16 cellular contexts compared by ENCODE assay signal in the genomic region with DNA sequence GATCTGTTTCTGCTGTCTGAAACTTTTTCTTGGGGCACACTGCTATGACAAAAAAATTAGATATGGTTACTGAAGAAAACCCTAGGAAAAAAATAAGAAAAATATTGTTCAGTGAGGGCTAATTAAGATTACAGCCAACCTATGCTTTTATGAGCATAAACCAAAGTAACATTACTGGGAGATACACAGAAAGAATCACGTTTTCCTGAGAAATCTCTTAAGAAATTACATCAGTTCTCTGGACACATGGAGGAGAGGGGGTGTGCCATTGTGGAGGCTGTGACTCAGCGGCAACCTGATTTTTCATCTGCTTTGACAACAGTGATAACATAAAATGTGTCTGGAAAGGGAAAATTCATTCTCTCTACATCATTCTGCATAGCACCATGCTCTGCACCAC. TPM values are rescaled to one million over a fixed set of nuclear protein-coding genes. Genes with fewer than 3 reads are reported as not detected.
DNase-seq lines count a peak whose midpoint lies in the region; ATAC-seq and TF ChIP-seq lines count a peak whose summit lies in the region.
"Had no signal": no experiment of that assay in that cellular context is flagged by ENCODE, and none has a peak within 500 bp of the region (broad histone marks: within the 10 kb centered on the region; RNA-seq: fewer than 3 reads in every experiment).

No MANE protein-coding gene starts in this region.

- CTCF ChIA-PET in HEK293 (lab: Yijun Ruan, JAX), result interaction anchor here (0.6 kb wide), 1 partner anchor 127 kb away, joined by 4 read pairs; no protein-coding TSS in a partner anchor

- H3K9me3 ChIP-seq in HEK293 (ENCODE audit: control insufficient read depth, insufficient read depth, low read depth, low read length), result no peaks in the 10 kb centered on the region
- H3K9me3 ChIP-seq in gastroesophageal sphincter, result no peaks in the 10 kb centered on the region
- H3K9me3 ChIP-seq: heart left ventricle had no signal

- POLR2A ChIA-PET in HEK293 (lab: Yijun Ruan, JAX), result no interaction called here

- DNase-seq in amniotic epithelial cell (ENCODE audit: low read depth), result peak; percentile 89
- peak; percentile 48 for DNase-seq in stromal cell of bone marrow (ENCODE audit: low read depth)
- no peak for DNase-seq in OCI-M2 (lab: John Stamatoyannopoulos, UW; ENCODE audit: unreplicated experiment)
- DNase-seq in middle frontal gyrus (ENCODE audit: extremely low spot score, low spot score), result no peak
- DNase-seq in NCI-H82 (lab: John Stamatoyannopoulos, UW), result no peak
- DNase-seq: activated naive CD8-positive, alpha-beta T cell treated with anti-CD3 and anti-CD28 coated beads, Interleukin-2, amount 10 ng/mL, durations not matched to agents 7 days and 5 days; heart left ventricle; NCI-H1105 treated with DMSO at 0.1 percent for 48 hours; NCI-H526 treated with DMSO at 0.1 percent for 48 hours; Right ventricle myocardium superior; trophoblast cell had no signal

- H3K4me1 ChIP-seq in HEK293 (ENCODE audit: control insufficient read depth, insufficient read depth, low read length) (peaks cover 7% of the 10 kb centered on the region; the same call in 1 of the 2 replicates), gastroesophageal sphincter (no peaks in the 10 kb centered on the region)

- TF ChIP-seq CTCF in HEK293 (tag by site-specific recombination; IDR thresholded peaks at IDR 0.05) (no peak), gastroesophageal sphincter (IDR thresholded peaks at IDR 0.05) (no peak)

- ATAC-seq in gastroesophageal sphincter (peak; percentile 58), HG03571 (IDR thresholded peaks at IDR 0.05; ENCODE audit: unreplicated experiment) (no peak)

- H3K36me3 ChIP-seq in HEK293 (ENCODE audit: control insufficient read depth in 2 of 2, insufficient read depth in 1 of 2, low read length in 2 of 2) (no peaks in the 10 kb centered on the region), gastroesophageal sphincter (no peaks in the 10 kb centered on the region)
- H3K36me3 ChIP-seq: heart left ventricle had no signal

- 30 to 52% methylated on average over 2 of the region's 2 CpGs for WGBS in gastroesophageal sphincter (ENCODE audit: low coverage in 1 of 2), 2 donors

- H3K4me3 ChIP-seq in HEK293 (ENCODE audit: low read depth, low read length), result no peak overlapping the region
- no peak overlapping the region for H3K4me3 ChIP-seq in gastroesophageal sphincter
- H3K4me3 ChIP-seq: heart left ventricle had no signal

- H3K27me3 ChIP-seq in gastroesophageal sphincter, result no peaks in the 10 kb centered on the region
- H3K27me3 ChIP-seq: heart left ventricle had no signal

- TF ChIP-seq EP300 in gastroesophageal sphincter (IDR thresholded peaks at IDR 0.05), result no peak

- no peak for TF ChIP-seq POLR2A in gastroesophageal sphincter (IDR thresholded peaks at IDR 0.05)

- H3K27ac ChIP-seq in HEK293 (ENCODE audit: extremely low read depth, low read depth, low read length) (0 out of 2 replicates have a peak overlapping the region, but pooled peaks have one; percentile 17), gastroesophageal sphincter (no peak overlapping the region)
- H3K27ac ChIP-seq: heart left ventricle had no signal

TF ChIP-seq in HEK293, 187 proteins besides CTCF, POLR2A, EP300 and RAD21:
- TF ChIP-seq ZNF580 (tag by site-specific recombination; IDR thresholded peaks at IDR 0.05) (no peak), ZNF416 (tag by site-specific recombination; IDR thresholded peaks at IDR 0.05) (no peak), KLF9 (tag by site-specific recombination; IDR thresholded peaks at IDR 0.05; ENCODE audit: low read depth) (peak; percentile 49), GFI1B (tag by site-specific recombination; IDR thresholded peaks at IDR 0.05) (peak; percentile 49; the same call in 1 of the 2 replicates), ZNF114 (tag by site-specific recombination; IDR thresholded peaks at IDR 0.05) (no peak), ZNF843 (tag by site-specific recombination; IDR thresholded peaks at IDR 0.05) (0 out of 2 replicates have a peak, but pooled peaks have one; percentile 4), KLF10 (tag by site-specific recombination; IDR thresholded peaks at IDR 0.05) (peak; percentile 56; the same call in 1 of the 2 replicates), ZEB2 (tag by site-specific recombination; IDR thresholded peaks at IDR 0.05) (peak; percentile 29; the same call in 1 of the 2 replicates)

RNA-seq across cellular contexts. Expression of gene NMI, which starts 13.4 kb away (rescaled TPM):
- 10 to 100 TPM in 3 of 4 donors, 1 to 10 TPM in 1; 7.8 to 11.5 (median 10.7) TPM for total RNA-seq in gastroesophageal sphincter

RNA-seq across cellular contexts. Expression of gene RBM43, which starts 41.2 kb away (rescaled TPM):
- 1 to 10 TPM; 4.3 to 9.5 (median 4.9) TPM for total RNA-seq in gastroesophageal sphincter

RNA-seq across cellular contexts. Expression of gene TNFAIP6, which starts 54.5 kb away (rescaled TPM):
- 10 to 100 TPM in 1 of 4 donors, 1 to 10 TPM in 3; 1.1 to 12.5 (median 5.5) TPM for total RNA-seq in gastroesophageal sphincter
- total RNA-seq: activated CD8-positive, alpha-beta memory T cell treated with anti-CD3 and anti-CD28 coated beads for 36 hours; activated naive CD8-positive, alpha-beta T cell treated with anti-CD3 and anti-CD28 coated beads, Interleukin-2, amount 10 ng/mL, durations not matched to agents 7 days and 5 days; dermis microvascular lymphatic vessel endothelial cell had no signal

Comparison
In these comparisons a context has a peak if more than half of its experiments do, and no peak if none do; other contexts are left out.
1. DNase-seq: peak in amniotic epithelial cell (single experiment) and stromal cell of bone marrow (single experiment); none in OCI-M2 (single experiment), middle frontal gyrus (single experiment) and NCI-H82 (single experiment).